ENCODE assay signal across 8 cellular contexts in the genomic region with DNA sequence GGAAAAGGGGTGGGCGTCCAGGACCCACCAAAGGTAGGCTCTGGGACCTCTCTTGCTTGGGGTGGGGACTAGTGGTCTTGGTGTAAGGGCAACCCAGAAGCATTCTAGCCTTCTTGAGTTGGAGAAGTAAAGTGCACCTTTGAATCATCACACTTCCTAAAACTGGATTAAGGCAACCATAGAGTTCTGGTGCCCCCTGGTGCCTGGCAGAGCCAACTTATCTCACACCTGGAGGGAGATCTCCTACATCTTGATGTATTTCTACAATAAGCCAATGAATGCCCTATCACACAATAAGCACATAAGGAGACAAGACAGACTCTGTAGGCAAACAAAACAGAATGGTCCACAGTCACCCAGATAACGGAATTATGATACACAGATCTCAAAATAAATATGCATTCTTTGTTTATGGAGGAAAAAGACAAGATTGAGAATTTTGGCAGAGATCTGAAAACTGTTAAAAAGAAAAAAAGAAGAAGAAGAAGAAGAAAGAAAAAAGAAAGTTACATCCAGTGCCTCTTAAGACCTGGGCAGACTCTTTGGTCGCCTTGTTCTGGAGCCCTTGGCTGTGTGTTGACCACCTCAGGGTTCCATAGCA.
DNase-seq lines count a peak whose midpoint lies in the region; ATAC-seq, FAIRE-seq and TF ChIP-seq lines count a peak whose summit lies in the region.

No MANE protein-coding gene starts in this region.

- H3K79me2 ChIP-seq in PC-9 (ENCODE audit: low read depth) (no peaks in the 10 kb centered on the region), GM12878 (ENCODE audit: control insufficient read depth, insufficient read depth, low read length) (no peaks in the 10 kb centered on the region)

- no peak for TF ChIP-seq EP300 in GM12878 (IDR thresholded peaks at IDR 0.05; ENCODE audit: borderline replicate concordance in 1 of 2, control insufficient read depth in 1 of 2, low read depth in 2 of 2, low read length in 2 of 2)

- H3K27me3 ChIP-seq in PC-9 (ENCODE audit: insufficient read depth, low read depth) (no peaks in the 10 kb centered on the region), GM12878 (replicated peaks in 1 of 2; ENCODE audit: control insufficient read depth in 2 of 2, insufficient read depth in 2 of 2, low read length in 1 of 2) (no peaks in the 10 kb centered on the region), right lobe of liver (no peaks in the 10 kb centered on the region)

- H3K36me3 ChIP-seq in PC-9 (ENCODE audit: low read depth) (no peaks in the 10 kb centered on the region), GM12878 (ENCODE audit: control insufficient read depth in 2 of 2, insufficient read depth in 2 of 2, low read length in 1 of 2) (no peaks in the 10 kb centered on the region), right lobe of liver (no peaks in the 10 kb centered on the region)

- intact Hi-C loops in PC-9 (cut with micrococcal nuclease; ENCODE audit: unreplicated experiment) = loop anchor here (1.0 to 10.0 kb wide), 6 partner anchors 777 to 1629 kb away; no protein-coding TSS in a partner anchor
- intact Hi-C loops in GM12878 (cut with micrococcal nuclease; ENCODE audit: unreplicated experiment) = no loop called here
- intact Hi-C loops in right lobe of liver (cut with DNase I) = no loop called here

- no peak overlapping the region for H2AFZ ChIP-seq in PC-9
- H2AFZ ChIP-seq in GM12878 (ENCODE audit: control insufficient read depth, low read depth, low read length) = no peak overlapping the region

- H3K9me3 ChIP-seq in PC-9 (ENCODE audit: insufficient read depth, low read depth) (peaks cover 15% of the 10 kb centered on the region), GM12878 (replicated peaks; ENCODE audit: control insufficient read depth, insufficient read depth, low read length) (no peaks in the 10 kb centered on the region; the same call in 2 of the 3 replicates), right lobe of liver (peaks cover 0 to 4% (median 0%) of the 10 kb centered on the region in 4 donors)

- BruUV-seq in PC-9 (replicated peaks; lab: Mats Ljungman, UMichigan) (no TSS peak), GM12878 (replicated peaks; lab: Mats Ljungman, UMichigan) (no TSS peak)

- SMC1A ChIA-PET in GM12878 (lab: Charles Lee; ENCODE audit: uncharacterized antibody, unreplicated experiment) = no interaction called here

- TF ChIP-seq CTCF in PC-9 (conservative IDR thresholded peaks at IDR 0.05) (peak; percentile 99), GM12878 (IDR thresholded peaks at IDR 0.05 in 2 of 3, conservative IDR thresholded peaks at IDR 0.05 in 1 of 3; ENCODE audit: control insufficient read depth in 2 of 3, extremely low read depth in 1 of 3, insufficient read depth in 1 of 3, low read depth in 3 of 3, low read length in 3 of 3) (peak; percentile 57 to 68 (median 58); a peak in 4 of 6 replicates), right lobe of liver (IDR thresholded peaks at IDR 0.05) (peak; percentile 33 to 49 (median 44))

- POLR2A ChIA-PET in PC-9 (lab: Charles Lee; ENCODE audit: unreplicated experiment) (no interaction called here), GM12878 (lab: Charles Lee) (no interaction called here)

- H3K27ac ChIP-seq in PC-9 = no peak overlapping the region
- no peak overlapping the region for H3K27ac ChIP-seq in GM12878 (ENCODE audit: control insufficient read depth, insufficient read depth)
- no peak overlapping the region for H3K27ac ChIP-seq in right lobe of liver

- TF ChIP-seq POLR2A in GM12878 (IDR thresholded peaks at IDR 0.05; ENCODE audit: low read depth, low read length) = no peak
- TF ChIP-seq POLR2A in right lobe of liver (IDR thresholded peaks at IDR 0.05) = no peak

- CTCF ChIA-PET in PC-9 (lab: Charles Lee) = interaction anchor here (0.5 to 0.7 kb wide), 2 partner anchors 589 to 905 kb away, joined by 3 to 4 read pairs; no protein-coding TSS in a partner anchor
- CTCF ChIA-PET in GM12878 (lab: Yijun Ruan, JAX) = interaction anchor here (1.2 kb wide), 1 partner anchor 11 kb away, joined by 3 read pairs; no protein-coding TSS in a partner anchor

- no peak overlapping the region for H3K4me2 ChIP-seq in PC-9
- no peak overlapping the region for H3K4me2 ChIP-seq in GM12878 (ENCODE audit: control insufficient read depth, insufficient read depth)

- ATAC-seq in GM12878 = peak; percentile 82
- peak; percentile 39 to 73 (median 56) for ATAC-seq in right lobe of liver
- no peak for ATAC-seq in HG03460 (IDR thresholded peaks at IDR 0.05; ENCODE audit: unreplicated experiment)
- no peak for ATAC-seq in HG03342 (IDR thresholded peaks at IDR 0.05; ENCODE audit: unreplicated experiment)
- ATAC-seq in HG03135 (IDR thresholded peaks at IDR 0.05; ENCODE audit: unreplicated experiment) = no peak

- FAIRE-seq in GM12878 (lab: Jason Lieb, UNC) = peak; percentile 56

- H3K4me3 ChIP-seq in PC-9 = no peak overlapping the region
- H3K4me3 ChIP-seq in GM12878 = no peak overlapping the region
- H3K4me3 ChIP-seq in right lobe of liver = no peak overlapping the region

- RAD21 ChIA-PET in GM12878 (lab: Charles Lee; ENCODE audit: unreplicated experiment) = no interaction called here

- TF ChIP-seq RAD21 in GM12878 (IDR thresholded peaks at IDR 0.05; ENCODE audit: insufficient read depth, low read depth, low read length) = peak; percentile 66

- no peaks in the 10 kb centered on the region for H4K20me1 ChIP-seq in PC-9 (ENCODE audit: insufficient read depth)
- H4K20me1 ChIP-seq in GM12878 (ENCODE audit: control insufficient read depth, insufficient read depth) = no peaks in the 10 kb centered on the region

- no peaks in the 10 kb centered on the region for H3K9me2 ChIP-seq in PC-9 (ENCODE audit: insufficient read depth)

- H3K9ac ChIP-seq in GM12878 (ENCODE audit: control insufficient read depth, insufficient read depth, low read length) = no peak overlapping the region

- DNase-seq in DMS79 treated with DMSO at 0.1 percent for 48 hours (lab: John Stamatoyannopoulos, UW) = peak; percentile 38
- DNase-seq in HT-29 (ENCODE audit: low spot score) = peak; percentile 52
- peak; percentile 71 to 81 for DNase-seq in PC-9
- no peak for DNase-seq in GM12878 (ENCODE audit: low read depth, low spot score)
- peak in 1 of 3 donors; percentile 19 for DNase-seq in right lobe of liver

- H3K4me1 ChIP-seq in PC-9 (replicated peaks; ENCODE audit: insufficient read depth) (no peaks in the 10 kb centered on the region), GM12878 (ENCODE audit: control insufficient read depth, insufficient read depth, low read length) (no peaks in the 10 kb centered on the region), right lobe of liver (no peaks in the 10 kb centered on the region)

- WGBS in GM12878 (ENCODE audit: insufficient coverage, insufficient replicate concordance, low lambda C conversion rate, missing lambda C conversion rate) = 6% methylated on average over 3 of the region's 3 CpGs
- WGBS in right lobe of liver (ENCODE audit: insufficient coverage, low coverage, low lambda C conversion rate, missing lambda C conversion rate) = 17% methylated on average over 3 of the region's 3 CpGs

- H3F3A ChIP-seq in PC-9 (ENCODE audit: insufficient read depth, low read depth) = no peaks in the 10 kb centered on the region

- in situ Hi-C loops in GM12878 (cut with MboI) = no loop called here

TF ChIP-seq in GM12878, 131 proteins besides CTCF, POLR2A, EP300 and RAD21:
- peak; percentile 48; the same call in 1 of the 2 replicates for TF ChIP-seq SMC3 (IDR thresholded peaks at IDR 0.05; ENCODE audit: borderline replicate concordance, low read length)
- TF ChIP-seq CREM (IDR thresholded peaks at IDR 0.05; ENCODE audit: low read depth) = no peak
- peak; percentile 35; the same call in 1 of the 2 replicates for TF ChIP-seq SPI1 (IDR thresholded peaks at IDR 0.05; ENCODE audit: borderline replicate concordance, insufficient read depth, low read depth, low read length)

Comparison
In these comparisons a context has a peak if more than half of its experiments do, and no peak if none do; other contexts are left out.
1. CTCF ChIP-seq: peak in every context shown above with its lines; median percentile 99 in PC-9; 58 in GM12878; 44 in right lobe of liver.
2. ATAC-seq: peak in GM12878 (single experiment) and right lobe of liver (4 of 4); none in HG03460 (single experiment), HG03342 (single experiment) and HG03135 (single experiment).